In the genomic region with DNA sequence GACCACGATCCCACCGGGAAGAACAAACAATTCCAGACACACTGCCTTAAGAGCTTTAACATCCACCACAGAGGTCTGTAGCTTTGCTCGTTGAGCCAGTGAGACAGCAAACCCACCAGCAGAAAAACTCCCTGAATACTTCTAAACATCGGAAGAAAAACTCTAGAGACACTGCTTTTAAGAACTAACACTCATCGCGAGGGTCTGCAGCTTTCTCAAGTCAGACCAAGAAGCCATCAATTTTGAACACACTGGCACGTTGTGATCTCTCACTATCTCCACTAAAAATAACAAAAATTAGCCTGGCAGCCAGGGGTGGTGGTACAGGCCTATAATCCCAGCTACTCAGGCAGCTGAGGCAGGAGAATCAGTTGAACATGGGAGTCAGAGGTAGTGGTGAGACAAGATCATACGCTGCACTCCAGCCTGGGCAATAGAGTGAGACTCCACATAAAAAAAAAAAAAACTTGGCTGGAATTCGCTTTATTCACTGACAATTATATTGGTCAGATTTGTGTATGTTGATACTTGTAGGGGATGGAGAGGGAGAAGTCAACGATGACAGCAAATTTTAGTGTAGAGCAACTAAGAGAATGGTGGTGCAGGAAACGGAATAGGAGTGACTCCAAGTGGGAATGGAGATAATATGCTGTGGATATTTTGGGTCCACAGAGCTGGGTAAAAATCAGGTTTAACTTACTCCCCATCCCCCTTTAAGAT, we compare ENCODE assay signal across 8 cellular contexts. TPM values are rescaled to one million over a fixed set of nuclear protein-coding genes. Genes with fewer than 3 reads are reported as not detected.
DNase-seq lines count a peak whose midpoint lies in the region; ATAC-seq and TF ChIP-seq lines count a peak whose summit lies in the region.

No MANE protein-coding gene starts in this region.

- H3K9me3 Mint-ChIP-seq in effector memory CD8-positive, alpha-beta T cell = no peaks in the 10 kb centered on the region
- peaks cover 2% of the 10 kb centered on the region for H3K9me3 Mint-ChIP-seq in neural crest cell

- H3K27me3 ChIP-seq in BLaER1 treated with 17β-estradiol and CSF1 and Interleukin-3, amounts not matched to agents 10 nM and 100 nM = no peaks in the 10 kb centered on the region

- no peak for TF ChIP-seq POLR2A in NB4 (IDR thresholded peaks at IDR 0.05; ENCODE audit: extremely low read depth, insufficient read length)

- H3K4me2 ChIP-seq in BLaER1 treated with 17β-estradiol and CSF1 and Interleukin-3, amounts not matched to agents 10 nM and 100 nM = peak overlapping the region; percentile 77 to 96 (median 90)

- peak overlapping the region; percentile 63 to 75 (median 70) for H3K4me3 ChIP-seq in BLaER1 treated with 17β-estradiol and CSF1 and Interleukin-3, amounts not matched to agents 10 nM and 100 nM
- H3K4me3 ChIP-seq in NB4 (ENCODE audit: low read depth, low read length) = peak overlapping the region; percentile 85

- no peak for TF ChIP-seq CTCF in NB4 (IDR thresholded peaks at IDR 0.05; ENCODE audit: low read depth, low read length)
- no peak for TF ChIP-seq CTCF in neural crest cell (conservative IDR thresholded peaks at IDR 0.05)

- H3K36me3 ChIP-seq in BLaER1 treated with 17β-estradiol and CSF1 and Interleukin-3, amounts not matched to agents 10 nM and 100 nM = peaks cover 7 to 32% (median 19%) of the 10 kb centered on the region in 11 experiments; a peak in 17 of 22 replicates

- peak overlapping the region; percentile 37 to 84 (median 77); a peak in 19 of 22 replicates for H3K27ac ChIP-seq in BLaER1 treated with 17β-estradiol and CSF1 and Interleukin-3, amounts not matched to agents 10 nM and 100 nM

- peaks cover 46 to 47% of the 10 kb centered on the region in 2 donors for H3K4me1 Mint-ChIP-seq in effector memory CD8-positive, alpha-beta T cell (ENCODE audit: low read depth in 2 of 2)
- H3K4me1 Mint-ChIP-seq in neural crest cell = peaks cover 38% of the 10 kb centered on the region

- H3K9ac ChIP-seq in BLaER1 treated with 17β-estradiol and CSF1 and Interleukin-3, amounts not matched to agents 10 nM and 100 nM = peak overlapping the region; percentile 58 to 86 (median 81)

- ATAC-seq in effector memory CD8-positive, alpha-beta T cell (replicated peaks) = no peak
- ATAC-seq in HG02610 (IDR thresholded peaks at IDR 0.05; ENCODE audit: unreplicated experiment) = no peak

- peaks cover 22 to 36% (median 31%) of the 10 kb centered on the region in 11 experiments for H3K9me3 ChIP-seq in BLaER1 treated with 17β-estradiol and CSF1 and Interleukin-3, amounts not matched to agents 10 nM and 100 nM (replicated peaks in 1 of 11)

- H3K36me3 Mint-ChIP-seq in effector memory CD8-positive, alpha-beta T cell (ENCODE audit: insufficient read depth) = peaks cover 8% of the 10 kb centered on the region
- H3K36me3 Mint-ChIP-seq in neural crest cell (ENCODE audit: low read depth) = peaks cover 4% of the 10 kb centered on the region

- H3K27ac Mint-ChIP-seq in effector memory CD8-positive, alpha-beta T cell = peak overlapping the region; percentile 74 to 89
- peak overlapping the region; percentile 68 for H3K27ac Mint-ChIP-seq in neural crest cell (ENCODE audit: unreplicated experiment)

- no peaks in the 10 kb centered on the region for H4K20me1 ChIP-seq in BLaER1 treated with 17β-estradiol and CSF1 and Interleukin-3, amounts not matched to agents 10 nM and 100 nM

- peak overlapping the region; percentile 82 to 96 for H3K4me3 Mint-ChIP-seq in effector memory CD8-positive, alpha-beta T cell
- H3K4me3 Mint-ChIP-seq in neural crest cell = peak overlapping the region; percentile 98

- H3K4me1 ChIP-seq in BLaER1 treated with 17β-estradiol and CSF1 and Interleukin-3, amounts not matched to agents 10 nM and 100 nM = peaks cover 29 to 59% (median 43%) of the 10 kb centered on the region in 10 experiments

- no peak for DNase-seq in NB4 (ENCODE audit: low read depth)
- no peak for DNase-seq in effector memory CD8-positive, alpha-beta T cell
- DNase-seq in neural crest cell (ENCODE audit: low read depth, low spot score) = no peak
- no peak for DNase-seq in NCI-H2196 (lab: John Stamatoyannopoulos, UW; ENCODE audit: unreplicated experiment)
- DNase-seq in NK-92 treated with Interleukin-12 subunit alpha and Interleukin-12 subunit beta, amount 100 ng/mL, for 24 hours (lab: John Stamatoyannopoulos, UW) = no peak
- DNase-seq in effector CD8-positive, alpha-beta T cell (lab: John Stamatoyannopoulos, UW) = no peak

- peaks cover 0 to 7% of the 10 kb centered on the region in 2 donors for H3K27me3 Mint-ChIP-seq in effector memory CD8-positive, alpha-beta T cell
- no peaks in the 10 kb centered on the region for H3K27me3 Mint-ChIP-seq in neural crest cell (ENCODE audit: low read depth)

RNA-seq across cellular contexts. Expression of a gene that starts 0.9 kb away (rescaled TPM):
- 88.3 and 90.5 TPM in 2 replicates for total RNA-seq in neural crest cell

RNA-seq across cellular contexts. Expression of a gene that starts 25.6 kb away (rescaled TPM):
- 80.8 and 81.5 TPM in 2 replicates for total RNA-seq in neural crest cell

RNA-seq across cellular contexts. Expression of a gene that starts 27.2 kb away (rescaled TPM):
- total RNA-seq in neural crest cell = 21.6 and 25.4 TPM in 2 replicates

RNA-seq across cellular contexts. Expression of a gene that starts 27.6 kb away (rescaled TPM):
- 5.3 and 8.2 TPM in 2 replicates for total RNA-seq in neural crest cell
